In genomic region chr12:97711392-97711791, GRCh38 we compare ENCODE assay signal across 22 cellular contexts.
DNase-seq lines count a peak whose midpoint lies in the region; ATAC-seq, FAIRE-seq and TF ChIP-seq lines count a peak whose summit lies in the region.
"Had no signal": no experiment of that assay in that cellular context is flagged by ENCODE, and none has a peak within 500 bp of the region (broad histone marks: within the 10 kb centered on the region; RNA-seq: fewer than 3 reads in every experiment).

No MANE protein-coding gene starts in this region.

- no peak overlapping the region for H3K4me3 ChIP-seq in A549
- H3K4me3 ChIP-seq in GM23338 = no peak overlapping the region
- H3K4me3 ChIP-seq: BLaER1 treated with 17β-estradiol and CSF1 and Interleukin-3, amounts not matched to agents 10 nM and 100 nM had no signal

- no peaks in the 10 kb centered on the region for H3K79me2 ChIP-seq in GM23338 (replicated peaks; ENCODE audit: insufficient read depth)

- no peak overlapping the region for H2AFZ ChIP-seq in GM23338

- no peak for TF ChIP-seq CTCF in A549 (IDR thresholded peaks at IDR 0.05)
- TF ChIP-seq CTCF in GM23338 (conservative IDR thresholded peaks at IDR 0.05; ENCODE audit: low read depth in 2 of 2) = no peak
- no peak for TF ChIP-seq CTCF in RWPE1 (conservative IDR thresholded peaks at IDR 0.05; ENCODE audit: low read depth)

- TF ChIP-seq POLR2A in A549 (IDR thresholded peaks at IDR 0.05; ENCODE audit: low read length) = no peak

- no peaks in the 10 kb centered on the region for H3F3A ChIP-seq in GM23338 (replicated peaks; ENCODE audit: low read depth)

- 0% methylated on average over 1 of the region's 1 CpG for WGBS in A549 (ENCODE audit: missing lambda C conversion rate)

- H4K20me1 ChIP-seq in GM23338 (replicated peaks; ENCODE audit: insufficient read depth) = no peaks in the 10 kb centered on the region
- H4K20me1 ChIP-seq: BLaER1 treated with 17β-estradiol and CSF1 and Interleukin-3, amounts not matched to agents 10 nM and 100 nM had no signal

- H3K27ac Mint-ChIP-seq in GM23338 = peak overlapping the region; percentile 1; the same call in 1 of the 2 replicates
- H3K27ac Mint-ChIP-seq: B cell; CD4-positive, alpha-beta T cell; CD8-positive, alpha-beta T cell had no signal

- H3K27me3 Mint-ChIP-seq in GM23338 (ENCODE audit: insufficient read depth, low read depth, poor library complexity) = peaks cover 2% of the 10 kb centered on the region
- H3K27me3 Mint-ChIP-seq: B cell; CD4-positive, alpha-beta T cell had no signal

- no peaks in the 10 kb centered on the region for H3K27me3 ChIP-seq in GM23338 (ENCODE audit: insufficient read depth)
- H3K27me3 ChIP-seq: BLaER1 treated with 17β-estradiol and CSF1 and Interleukin-3, amounts not matched to agents 10 nM and 100 nM had no signal

- CTCF ChIA-PET in A549 (lab: Yijun Ruan, JAX) = no interaction called here
- CTCF ChIA-PET in RWPE1 (lab: Yijun Ruan, JAX) = no interaction called here

- H3K4me2 ChIP-seq in A549 (no peak overlapping the region), GM23338 (no peak overlapping the region)
- H3K4me2 ChIP-seq: BLaER1 treated with 17β-estradiol and CSF1 and Interleukin-3, amounts not matched to agents 10 nM and 100 nM had no signal

- no peaks in the 10 kb centered on the region for H3K4me1 ChIP-seq in A549
- peaks cover 21% of the 10 kb centered on the region for H3K4me1 ChIP-seq in GM23338 (ENCODE audit: insufficient read depth)
- H3K4me1 ChIP-seq: BLaER1 treated with 17β-estradiol and CSF1 and Interleukin-3, amounts not matched to agents 10 nM and 100 nM had no signal

- no peaks in the 10 kb centered on the region for H3K9me3 Mint-ChIP-seq in GM23338

- H3K4me3 Mint-ChIP-seq in GM23338 = no peak overlapping the region
- H3K4me3 Mint-ChIP-seq: B cell; CD4-positive, alpha-beta T cell; CD8-positive, alpha-beta T cell had no signal

- no peak for TF ChIP-seq RAD21 in A549 (conservative IDR thresholded peaks at IDR 0.05 in 1 of 2, IDR thresholded peaks at IDR 0.05 in 1 of 2)

- FAIRE-seq in A549 (lab: Jason Lieb, UNC) = no peak
- FAIRE-seq: A204.1, D721Med, G401.6, GM12891, GM19239 had no signal

- no peaks in the 10 kb centered on the region for H3K36me3 Mint-ChIP-seq in GM23338 (ENCODE audit: low read depth)
- H3K36me3 Mint-ChIP-seq: CD8-positive, alpha-beta T cell had no signal

- DNase-seq in A549 (ENCODE audit: low read depth in 1 of 2, low spot score in 1 of 2) = no peak
- no peak for DNase-seq in GM23338 (ENCODE audit: low spot score)
- peak; percentile 28 for DNase-seq in NCI-H69 (lab: John Stamatoyannopoulos, UW)
- no peak for DNase-seq in RWPE1 (ENCODE audit: low spot score)
- DNase-seq in posterior cingulate gyrus = no peak
- DNase-seq in ecto neural progenitor cell (ENCODE audit: low spot score) = no peak
- DNase-seq: 8988T; AML-193; Caco-2; Calu3; CD4-positive, alpha-beta T cell; CD8-positive, alpha-beta T cell; DMS79 treated with DMSO at 0.1 percent for 48 hours; GF-D8 had no signal

- TF ChIP-seq EP300 in A549 (IDR thresholded peaks at IDR 0.05) = no peak

- H3K27ac ChIP-seq in A549 = no peak overlapping the region
- no peak overlapping the region for H3K27ac ChIP-seq in GM23338 (ENCODE audit: low read depth)
- H3K27ac ChIP-seq in RWPE1 = no peak overlapping the region
- H3K27ac ChIP-seq: BLaER1 treated with 17β-estradiol and CSF1 and Interleukin-3, amounts not matched to agents 10 nM and 100 nM; C4-2B had no signal

- POLR2A ChIA-PET in A549 (lab: Yijun Ruan, JAX) (no interaction called here), RWPE1 (lab: Yijun Ruan, JAX; ENCODE audit: low non-redundant PET) (no interaction called here)

- no peaks in the 10 kb centered on the region for H3K36me3 ChIP-seq in GM23338 (ENCODE audit: insufficient read depth)
- H3K36me3 ChIP-seq: BLaER1 treated with 17β-estradiol and CSF1 and Interleukin-3, amounts not matched to agents 10 nM and 100 nM had no signal

- intact Hi-C loops in posterior cingulate gyrus (cut with DNase I) = no loop called here

- no peaks in the 10 kb centered on the region for H3K9me3 ChIP-seq in A549
- H3K9me3 ChIP-seq: BLaER1 treated with 17β-estradiol and CSF1 and Interleukin-3, amounts not matched to agents 10 nM and 100 nM; Caco-2 had no signal

- H3K4me1 Mint-ChIP-seq in GM23338 = peaks cover 25% of the 10 kb centered on the region
- H3K4me1 Mint-ChIP-seq: B cell had no signal

- no peaks in the 10 kb centered on the region for H3K9me2 ChIP-seq in GM23338 (ENCODE audit: insufficient read depth)

- ATAC-seq in A549 (no peak), GM23338 (no peak)
- ATAC-seq: CD8-positive, alpha-beta T cell had no signal

TF ChIP-seq in A549, 52 proteins besides CTCF, POLR2A, EP300 and RAD21:
- no peak for TF ChIP-seq FOSB (CRISPR knock-in tag; IDR thresholded peaks at IDR 0.05)
- peak; percentile 23 for TF ChIP-seq MAFK (IDR thresholded peaks at IDR 0.05; ENCODE audit: partially characterized antibody)
TF ChIP-seq in A549: peak in this region for 1.

TF ChIP-seq in GM23338, 12 proteins besides CTCF, POLR2A, EP300 and RAD21 (continues in another document):
- TF ChIP-seq STAT1 (IDR thresholded peaks at IDR 0.05; ENCODE audit: unreplicated experiment) (no peak), ZNF331 (CRISPR knock-in tag; IDR thresholded peaks at IDR 0.05; ENCODE audit: low read depth) (no peak), CREB1 (CRISPR knock-in tag; IDR thresholded peaks at IDR 0.05; ENCODE audit: low read depth) (no peak), POLR2AphosphoS5 (IDR thresholded peaks at IDR 0.05; ENCODE audit: low read depth) (no peak), EZH2 (IDR thresholded peaks at IDR 0.05; ENCODE audit: low read depth, unreplicated experiment) (no peak), ZNF462 (CRISPR knock-in tag; IDR thresholded peaks at IDR 0.05) (no peak), NANOG (IDR thresholded peaks at IDR 0.05; ENCODE audit: borderline replicate concordance) (no peak), JUNB (IDR thresholded peaks at IDR 0.05; ENCODE audit: unreplicated experiment) (no peak), ZNF114 (CRISPR knock-in tag; IDR thresholded peaks at IDR 0.05) (no peak)
